Comparison of ENCODE assay signal across 26 cellular contexts in the genomic region with DNA sequence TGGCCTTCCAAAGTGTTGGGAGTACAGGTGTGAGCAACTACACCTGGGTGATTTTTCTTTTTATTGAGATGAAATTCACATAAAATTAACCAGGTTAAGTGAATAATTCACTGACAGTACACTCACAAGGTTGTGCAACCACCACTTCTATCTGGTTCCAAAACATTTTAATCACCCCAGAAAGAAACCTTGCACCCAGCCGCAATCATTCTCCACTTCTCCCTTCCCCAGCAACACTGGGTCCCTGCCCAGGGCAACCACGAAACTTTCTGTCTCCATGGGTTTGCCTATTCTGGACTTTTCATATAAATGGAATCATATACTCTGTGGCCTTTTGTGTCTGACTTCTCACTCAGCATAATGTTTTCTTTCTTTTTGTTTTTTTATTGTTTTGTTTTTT. TPM values are rescaled to one million over a fixed set of nuclear protein-coding genes. Genes with fewer than 3 reads are reported as not detected.
DNase-seq lines count a peak whose midpoint lies in the region; ATAC-seq and TF ChIP-seq lines count a peak whose summit lies in the region.
"Had no signal": no experiment of that assay in that cellular context is flagged by ENCODE, and none has a peak within 500 bp of the region (broad histone marks: within the 10 kb centered on the region; RNA-seq: fewer than 3 reads in every experiment).

No MANE protein-coding gene starts in this region.

- WGBS in heart left ventricle, 4 donors = 87 to 93% (median 89%) methylated on average over 2 of the region's 2 CpGs
- WGBS in body of pancreas, 2 donors = 42 to 55% methylated on average over 2 of the region's 2 CpGs
- 100% methylated on average over 2 of the region's 2 CpGs for WGBS in smooth muscle cell (ENCODE audit: low lambda C conversion rate)
- WGBS in aorta, 2 donors = 84 to 92% methylated on average over 2 of the region's 2 CpGs

- TF ChIP-seq POLR2A in heart left ventricle (IDR thresholded peaks at IDR 0.05) (no peak), body of pancreas (IDR thresholded peaks at IDR 0.05) (no peak)

- H4K20me1 ChIP-seq in smooth muscle cell (ENCODE audit: low read depth) = no peaks in the 10 kb centered on the region

- no peak for DNase-seq in heart left ventricle
- no peak for DNase-seq in cardiac septum (ENCODE audit: low spot score)
- peak in 1 of 4 donors; percentile 37 for DNase-seq in body of pancreas
- no peak for DNase-seq in lower lobe of right lung
- no peak for DNase-seq in tibial artery
- DNase-seq in NCI-H446 treated with DMSO at 0.1 percent for 48 hours (lab: John Stamatoyannopoulos, UW) = no peak
- no peak for DNase-seq in smooth muscle cell (lab: John Stamatoyannopoulos, UW; ENCODE audit: unreplicated experiment)
- DNase-seq in aorta = no peak
- DNase-seq: activated CD4-positive, CD25-positive, alpha-beta regulatory T cell treated with anti-CD3 and anti-CD28 coated beads, Interleukin-2, amount 50 U/mL, for 72 hours; activated CD8-positive, alpha-beta memory T cell treated with anti-CD3 and anti-CD28 coated beads for 24 hours; activated T-cell treated with anti-CD3 and anti-CD28 coated beads, Interleukin-2, amount 50 U/mL, for 72 hours; BE2C; effector CD4-positive, alpha-beta T cell; erythroblast; KBM-7; left colon; midbrain; natural killer cell; NCI-H187; NCI-H82; small intestine; stimulated activated CD4-positive, alpha-beta T cell treated with anti-CD3 and anti-CD28 coated beads, Interleukin-4, amount 100 ng/mL, for 1 hour; stimulated activated naive CD4-positive, alpha-beta T cell treated with Interleukin-2 at 50 U/mL for 16 hours; T1000; thyroid gland had no signal

- no peak overlapping the region for H3K4me2 ChIP-seq in smooth muscle cell
- H3K4me2 ChIP-seq: A549 had no signal

- TF ChIP-seq CTCF in heart left ventricle (IDR thresholded peaks at IDR 0.05) = no peak
- no peak for TF ChIP-seq CTCF in body of pancreas (IDR thresholded peaks at IDR 0.05)
- no peak for TF ChIP-seq CTCF in lower lobe of right lung (IDR thresholded peaks at IDR 0.05)
- no peak for TF ChIP-seq CTCF in tibial artery (IDR thresholded peaks at IDR 0.05)
- TF ChIP-seq CTCF in smooth muscle cell (IDR thresholded peaks at IDR 0.05; ENCODE audit: borderline replicate concordance, insufficient read depth, poor library complexity, severe bottlenecking) = no peak

- ATAC-seq in heart left ventricle (no peak), body of pancreas (peak; percentile 8), lower lobe of right lung (no peak), aorta (ENCODE audit: low FRiP score) (no peak)
- ATAC-seq: A549; activated T-cell treated with anti-CD3 and anti-CD28 coated beads, Interleukin-2, amount 50 U/mL, for 72 hours; left colon; natural killer cell had no signal

- H3K27ac ChIP-seq in heart left ventricle (peak overlapping the region in 10 of 12 donors; percentile 78 to 97 (median 84)), body of pancreas (peak overlapping the region in 3 of 4 donors; percentile 74 to 80 (median 80)), lower lobe of right lung (peak overlapping the region; percentile 11), tibial artery (peak overlapping the region; percentile 76 to 81), smooth muscle cell (ENCODE audit: low read depth) (no peak overlapping the region), aorta (ENCODE audit: low read depth in 1 of 2, low read length in 2 of 2) (no peak overlapping the region)

- no peaks in the 10 kb centered on the region for H3K79me2 ChIP-seq in smooth muscle cell (ENCODE audit: low read depth)

- intact Hi-C loops in heart left ventricle (cut with DNase I) (loop anchor here in 3 of 10 donors (5.0 to 10.0 kb wide), 3 partner anchors 135 to 143 kb away; a partner anchor contains a TSS), cardiac septum (cut with DNase I) (loop anchor here (10.0 kb wide), 1 partner anchor 173 kb away; a partner anchor contains a TSS), body of pancreas (cut with DNase I) (no loop called here), lower lobe of right lung (cut with DNase I) (loop anchor here (10.0 kb wide), 1 partner anchor 73 kb away; no protein-coding TSS in a partner anchor), tibial artery (cut with DNase I; ENCODE audit: low total_unique reads) (no loop called here), aorta (cut with DNase I) (loop anchor here in 1 of 2 donors (5.0 kb wide), 1 partner anchor 135 kb away; a partner anchor contains a TSS)

- no peak overlapping the region for H2AFZ ChIP-seq in smooth muscle cell (ENCODE audit: low read depth)

- H3F3A ChIP-seq in smooth muscle cell (ENCODE audit: low read depth) = no peaks in the 10 kb centered on the region

- H3K4me3 ChIP-seq in heart left ventricle (no peak overlapping the region), body of pancreas (no peak overlapping the region), lower lobe of right lung (no peak overlapping the region), tibial artery (no peak overlapping the region), smooth muscle cell (no peak overlapping the region), aorta (ENCODE audit: low read length in 2 of 2) (no peak overlapping the region)
- H3K4me3 ChIP-seq: A549, thyroid gland had no signal

- H3K27me3 ChIP-seq in heart left ventricle (no peaks in the 10 kb centered on the region), body of pancreas (no peaks in the 10 kb centered on the region), lower lobe of right lung (ENCODE audit: low read depth) (no peaks in the 10 kb centered on the region), tibial artery (no peaks in the 10 kb centered on the region), smooth muscle cell (ENCODE audit: low read depth) (no peaks in the 10 kb centered on the region), aorta (ENCODE audit: control insufficient read depth in 1 of 2, insufficient read depth in 2 of 2, low read length in 1 of 2) (no peaks in the 10 kb centered on the region)
- H3K27me3 ChIP-seq: BE2C, thyroid gland had no signal

- H3K9me3 ChIP-seq in heart left ventricle (no peaks in the 10 kb centered on the region), body of pancreas (no peaks in the 10 kb centered on the region), lower lobe of right lung (no peaks in the 10 kb centered on the region), tibial artery (no peaks in the 10 kb centered on the region), smooth muscle cell (replicated peaks; ENCODE audit: low read depth) (no peaks in the 10 kb centered on the region), aorta (ENCODE audit: control insufficient read depth, low read length) (no peaks in the 10 kb centered on the region)
- H3K9me3 ChIP-seq: A549, BE2C, thyroid gland had no signal

- H3K4me1 ChIP-seq in heart left ventricle (peaks cover 4 to 29% (median 19%) of the 10 kb centered on the region in 12 donors), body of pancreas (peaks cover 34% of the 10 kb centered on the region), lower lobe of right lung (peaks cover 15% of the 10 kb centered on the region), tibial artery (peaks cover 0 to 33% (median 14%) of the 10 kb centered on the region in 4 donors), smooth muscle cell (ENCODE audit: low read depth) (no peaks in the 10 kb centered on the region), aorta (ENCODE audit: control insufficient read depth in 1 of 2, insufficient read depth in 2 of 2, low read length in 2 of 2) (no peaks in the 10 kb centered on the region)

- peaks cover 0 to 40% (median 7%) of the 10 kb centered on the region in 9 donors for H3K36me3 ChIP-seq in heart left ventricle
- no peaks in the 10 kb centered on the region for H3K36me3 ChIP-seq in body of pancreas (replicated peaks in 1 of 2; ENCODE audit: insufficient read depth in 1 of 2, low read depth in 2 of 2)
- peaks cover 20% of the 10 kb centered on the region for H3K36me3 ChIP-seq in lower lobe of right lung
- peaks cover 0 to 36% (median 16%) of the 10 kb centered on the region in 3 donors for H3K36me3 ChIP-seq in tibial artery
- H3K36me3 ChIP-seq in smooth muscle cell (ENCODE audit: low read depth) = no peaks in the 10 kb centered on the region
- no peaks in the 10 kb centered on the region for H3K36me3 ChIP-seq in aorta (ENCODE audit: control insufficient read depth in 1 of 2, insufficient read depth in 2 of 2, low read length in 1 of 2)
- H3K36me3 ChIP-seq: thyroid gland had no signal

- H3K9ac ChIP-seq in smooth muscle cell (ENCODE audit: low read depth) = no peak overlapping the region

RNA-seq across cellular contexts. Expression of a gene that starts 26.3 kb away (rescaled TPM):
- total RNA-seq in heart left ventricle (10 to 100 TPM; 14.3 to 39.6 (median 22.7) TPM), cardiac septum (24.7 TPM), body of pancreas (10 to 100 TPM; 43.6 to 84.0 TPM), lower lobe of right lung (55.9 TPM), smooth muscle cell (7.6 and 11.8 TPM in 2 replicates), aorta (10 to 100 TPM; 49.8 to 65.1 TPM)
- polyA plus RNA-seq in heart left ventricle (10 to 100 TPM; 19.8 to 31.7 TPM), smooth muscle cell (15.3 and 24.7 TPM in 2 replicates), aorta (10 to 100 TPM; 10.3 to 39.0 TPM)

RNA-seq across cellular contexts. Expression of a gene that starts 30.6 kb away (rescaled TPM):
- total RNA-seq in heart left ventricle = 10 to 100 TPM; 11.4 to 22.1 (median 14.3) TPM
- 10 to 100 TPM in 1 of 2 donors, 1 to 10 TPM in 1; 4.0 to 14.4 TPM for polyA plus RNA-seq in heart left ventricle
- 18.2 TPM for total RNA-seq in cardiac septum
- 10 to 100 TPM; 19.1 to 25.2 TPM for total RNA-seq in body of pancreas
- 6.4 TPM for total RNA-seq in lower lobe of right lung
- total RNA-seq in smooth muscle cell = 2.7 and 4.3 TPM in 2 replicates
- 3.0 and 5.7 TPM in 2 replicates for polyA plus RNA-seq in smooth muscle cell
- 1 to 10 TPM; 6.2 to 6.3 TPM for total RNA-seq in aorta
- 1 to 10 TPM; 1.1 to 2.7 TPM for polyA plus RNA-seq in aorta

Comparison
In these comparisons a context has a peak if more than half of its experiments do, and no peak if none do; other contexts are left out.
1. H3K27ac ChIP-seq: peak in heart left ventricle (10 of 12), body of pancreas (3 of 4), lower lobe of right lung (single experiment) and tibial artery (2 of 2); none in smooth muscle cell (single experiment) and aorta (0 of 2).
2. intact Hi-C loops: an anchor here in cardiac septum (10.0 kb wide) and lower lobe of right lung (10.0 kb wide); none called in body of pancreas and tibial artery.